Comparison of ENCODE assay signal across 18 cellular contexts in the genomic region with DNA sequence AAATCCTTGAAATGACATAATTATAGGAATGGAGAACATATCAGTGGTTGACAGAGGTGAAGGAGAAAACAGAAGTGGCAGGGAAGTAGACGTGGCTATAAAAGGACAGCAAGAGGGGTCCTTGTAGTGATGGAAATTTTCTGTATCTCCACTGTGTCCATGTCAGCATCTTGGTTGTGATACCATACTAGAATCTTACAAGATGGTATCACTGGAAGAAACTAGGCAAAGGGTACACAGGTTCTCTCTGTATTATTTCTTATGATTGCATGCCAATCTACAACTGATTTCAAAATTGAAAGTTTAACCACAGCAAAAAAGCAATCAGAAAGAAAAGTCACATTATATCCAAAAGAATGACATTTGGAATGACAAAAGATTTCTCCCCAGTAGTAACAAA. TPM values are rescaled to one million over a fixed set of nuclear protein-coding genes. Genes with fewer than 3 reads are reported as not detected.
DNase-seq lines count a peak whose midpoint lies in the region; ATAC-seq, FAIRE-seq and TF ChIP-seq lines count a peak whose summit lies in the region.
"Had no signal": no experiment of that assay in that cellular context is flagged by ENCODE, and none has a peak within 500 bp of the region (broad histone marks: within the 10 kb centered on the region; RNA-seq: fewer than 3 reads in every experiment).

No MANE protein-coding gene starts in this region.

- H3K4me1 ChIP-seq in cardiac muscle cell (ENCODE audit: low read depth) (no peaks in the 10 kb centered on the region), right cardiac atrium (ENCODE audit: control insufficient read depth, insufficient read depth, low read length) (no peaks in the 10 kb centered on the region)

- no peak for TF ChIP-seq CTCF in cardiac muscle cell (IDR thresholded peaks at IDR 0.05; ENCODE audit: low read depth, low read length)

- no peaks in the 10 kb centered on the region for H3K27me3 Mint-ChIP-seq in activated CD4-positive, alpha-beta T cell treated with anti-CD3 and anti-CD28 coated beads for 36 hours

- peak overlapping the region; percentile 83 for H3K27ac Mint-ChIP-seq in activated CD4-positive, alpha-beta T cell treated with anti-CD3 and anti-CD28 coated beads for 36 hours
- H3K27ac Mint-ChIP-seq: H9 had no signal

- intact Hi-C loops in activated CD4-positive, alpha-beta T cell treated with anti-CD3 and anti-CD28 coated beads for 36 hours (cut with DNase I, micrococcal nuclease): loop anchor here in 1 of 2 experiments (10.0 kb wide), 1 partner anchor 286 kb away; no protein-coding TSS in a partner anchor
- intact Hi-C loops in right cardiac atrium (cut with DNase I): no loop called here

- in situ Hi-C loops in ACHN (cut with HindIII; ENCODE audit: low pct_ligation_motif_present, low pct_unique_long_range_greater_than_20kb, low sequenced_read_pairs): no loop called here

- H3K9me3 ChIP-seq in cardiac muscle cell (ENCODE audit: low read depth) (no peaks in the 10 kb centered on the region), right cardiac atrium (ENCODE audit: control insufficient read depth, low read length) (no peaks in the 10 kb centered on the region)

- 80% methylated on average over 1 of the region's 1 CpG for WGBS in right cardiac atrium

- H3K27ac ChIP-seq in cardiac muscle cell: peak overlapping the region; percentile 0
- H3K27ac ChIP-seq in right cardiac atrium (ENCODE audit: low read length): no peak overlapping the region
- H3K27ac ChIP-seq: 22Rv1 had no signal

- CTCF ChIA-PET in activated CD4-positive, alpha-beta T cell treated with anti-CD3 and anti-CD28 coated beads for 36 hours (lab: Charles Lee): no interaction called here

- H3K4me3 Mint-ChIP-seq in activated CD4-positive, alpha-beta T cell treated with anti-CD3 and anti-CD28 coated beads for 36 hours: no peak overlapping the region
- H3K4me3 Mint-ChIP-seq: H9 had no signal

- H3K36me3 Mint-ChIP-seq in activated CD4-positive, alpha-beta T cell treated with anti-CD3 and anti-CD28 coated beads for 36 hours (ENCODE audit: low read depth): peaks cover 38% of the 10 kb centered on the region

- FAIRE-seq in colon (lab: Jason Lieb, UNC): peak; percentile 43
- FAIRE-seq: GM12878 had no signal

- no peaks in the 10 kb centered on the region for H3K27me3 ChIP-seq in cardiac muscle cell
- H3K27me3 ChIP-seq in right cardiac atrium (ENCODE audit: control insufficient read depth, insufficient read depth): no peaks in the 10 kb centered on the region

- no peak for DNase-seq in activated CD4-positive, alpha-beta T cell treated with anti-CD3 and anti-CD28 coated beads for 36 hours
- DNase-seq in activated CD4-positive, alpha-beta T cell treated with anti-CD3 and anti-CD28 coated beads for 48 hours: no peak
- DNase-seq in cardiac muscle cell (ENCODE audit: low read depth in 1 of 2, low spot score in 1 of 2): no peak
- DNase-seq in right cardiac atrium: no peak
- DNase-seq in ACHN: no peak
- DNase-seq: C1 segment of cervical spinal cord, DMS79, H9, Karpas-422, MM.1S, NCI-H1105, NCI-H187 had no signal

- no peak overlapping the region for H3K4me3 ChIP-seq in cardiac muscle cell
- H3K4me3 ChIP-seq in right cardiac atrium (ENCODE audit: low read length): no peak overlapping the region
- H3K4me3 ChIP-seq: GM12878 had no signal

- H3K4me1 Mint-ChIP-seq in activated CD4-positive, alpha-beta T cell treated with anti-CD3 and anti-CD28 coated beads for 36 hours: peaks cover 73% of the 10 kb centered on the region

- peak; percentile 20 for ATAC-seq in activated CD4-positive, alpha-beta T cell treated with anti-CD3 and anti-CD28 coated beads for 36 hours
- ATAC-seq in right cardiac atrium (no peak), HG02885 (IDR thresholded peaks at IDR 0.05; ENCODE audit: poor library complexity, unreplicated experiment) (no peak), GM19395 (IDR thresholded peaks at IDR 0.05; ENCODE audit: unreplicated experiment) (no peak)
- ATAC-seq: GM12878 had no signal

- POLR2A ChIA-PET in activated CD4-positive, alpha-beta T cell treated with anti-CD3 and anti-CD28 coated beads for 36 hours (lab: Charles Lee): no interaction called here

- H3K9me3 Mint-ChIP-seq in activated CD4-positive, alpha-beta T cell treated with anti-CD3 and anti-CD28 coated beads for 36 hours (ENCODE audit: low read depth): no peaks in the 10 kb centered on the region
- H3K9me3 Mint-ChIP-seq: H9 had no signal

- peaks cover 12% of the 10 kb centered on the region for H3K36me3 ChIP-seq in cardiac muscle cell

RNA-seq across cellular contexts. Expression of a gene that starts 16.4 kb away (rescaled TPM):
- total RNA-seq in activated CD4-positive, alpha-beta T cell treated with anti-CD3 and anti-CD28 coated beads for 36 hours: 10 to 100 TPM; 72.2 to 89.9 TPM
- total RNA-seq in cardiac muscle cell: 0.07 and 0.24 TPM in 2 replicates
- 0.29 and 0.72 TPM in 2 replicates for polyA plus RNA-seq in cardiac muscle cell
- 1 to 10 TPM in 1 of 4 donors, under 1 TPM in 3; 0.48 to 1.1 (median 0.64) TPM for total RNA-seq in right cardiac atrium
- 0.34 TPM for polyA plus RNA-seq in right cardiac atrium
- total RNA-seq: G401 had no signal

RNA-seq across cellular contexts. Expression of a gene that starts 44.6 kb away (rescaled TPM):
- 10 to 100 TPM; 22.6 to 26.8 TPM for total RNA-seq in activated CD4-positive, alpha-beta T cell treated with anti-CD3 and anti-CD28 coated beads for 36 hours
- 23.0 and 33.1 TPM in 2 replicates for total RNA-seq in cardiac muscle cell
- polyA plus RNA-seq in cardiac muscle cell: 29.5 and 41.8 TPM in 2 replicates
- 10 to 100 TPM; 20.1 to 23.6 (median 21.3) TPM for total RNA-seq in right cardiac atrium
- 19.8 TPM for polyA plus RNA-seq in right cardiac atrium

Comparison
In these comparisons a context has a peak if more than half of its experiments do, and no peak if none do; other contexts are left out.
1. RNA of a gene that starts 16.4 kb away (total RNA-seq): 72.2 to 89.9 TPM in activated CD4-positive, alpha-beta T cell treated with anti-CD3 and anti-CD28 coated beads for 36 hours; 0.48 to 1.1 TPM in right cardiac atrium and 0.07 to 0.24 TPM in cardiac muscle cell; every median in the first group is over 10 times any median in the second.